15 cellular contexts compared by ENCODE assay signal in the genomic region with DNA sequence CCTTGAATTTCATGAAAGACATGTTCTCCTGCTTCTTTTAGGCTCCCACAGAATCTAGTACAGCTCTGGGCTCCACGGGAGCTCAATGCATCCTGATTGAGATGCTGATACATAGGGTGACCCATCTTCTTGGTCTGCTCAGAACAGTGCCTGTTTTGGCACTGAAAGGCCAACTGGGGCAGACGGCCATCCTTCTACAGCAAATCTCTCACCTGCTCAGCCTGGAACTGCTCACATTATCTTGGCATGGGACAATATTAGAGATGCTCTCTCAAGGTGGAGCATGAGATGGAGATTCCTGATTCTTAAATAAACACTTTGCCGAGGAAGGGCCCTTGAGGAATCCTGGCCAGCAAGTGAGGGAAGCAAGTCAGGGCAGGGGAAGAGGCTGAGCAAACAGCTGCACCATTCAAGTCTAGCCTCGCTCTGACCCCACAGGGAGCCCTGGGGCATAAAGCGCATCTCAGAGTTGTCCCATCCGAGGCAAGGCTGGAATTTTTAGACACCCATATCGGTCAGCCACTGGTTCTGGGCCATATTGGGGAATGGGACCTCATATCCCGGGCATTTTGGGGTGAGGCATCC.
"Had no signal": no experiment of that assay in that cellular context is flagged by ENCODE, and none has a peak within 500 bp of the region (broad histone marks: within the 10 kb centered on the region; RNA-seq: fewer than 3 reads in every experiment).

No MANE protein-coding gene starts in this region.

- ATAC-seq: activated CD4-positive, CD25-positive, alpha-beta regulatory T cell treated with anti-CD3 and anti-CD28 coated beads, Interleukin-2, amount 50 U/mL, for 24 hours; activated CD8-positive, alpha-beta T cell treated with anti-CD3 and anti-CD28 coated beads for 36 hours; activated T-cell treated with anti-CD3 and anti-CD28 coated beads, Interleukin-2, amount 50 U/mL, for 72 hours had no signal

- H3K27ac ChIP-seq: Peyer's patch had no signal

- H3K27me3 ChIP-seq: Peyer's patch had no signal

- DNase-seq: activated CD4-positive, alpha-beta T cell treated with anti-CD3 and anti-CD28 coated beads for 4 hours; activated CD8-positive, alpha-beta memory T cell treated with anti-CD3 and anti-CD28 coated beads, Interleukin-2, amount 50 U/mL, for 4 hours; activated CD8-positive, alpha-beta T cell treated with anti-CD3 and anti-CD28 coated beads for 36 hours; activated T-cell treated with anti-CD3 and anti-CD28 coated beads, Interleukin-2, amount 50 U/mL, for 72 hours; aorta; KG1; NCI-H1092 treated with DMSO at 0.1 percent for 48 hours; NCI-H1417 treated with DMSO at 0.1 percent for 48 hours; NCI-H1694; NCI-H2029; NCI-H2107; NCI-H510A treated with DMSO at 0.1 percent for 48 hours; Peyer's patch; SHP77 treated with DMSO at 0.1 percent for 48 hours had no signal
